In the genomic region with DNA sequence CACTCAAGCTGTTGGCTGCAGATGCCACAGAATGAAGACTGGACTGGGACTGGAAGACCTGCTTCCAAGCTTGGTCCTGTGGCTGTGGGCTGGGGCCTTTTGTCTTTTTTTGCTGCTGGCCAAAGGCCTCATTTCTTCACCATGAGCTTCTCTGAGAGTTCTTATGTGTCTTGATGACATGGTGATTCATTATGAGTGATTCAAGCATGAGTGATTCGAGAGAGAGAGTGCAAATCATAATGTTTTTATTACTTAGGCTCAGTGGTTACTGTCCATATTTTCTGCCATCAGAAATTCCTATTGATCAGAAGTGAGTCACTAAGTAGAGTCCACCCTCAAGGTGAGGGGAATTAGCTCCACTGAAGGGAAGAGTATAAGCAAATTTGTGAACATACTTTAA, we compare ENCODE assay signal across 27 cellular contexts.
DNase-seq lines count a peak whose midpoint lies in the region; ATAC-seq, FAIRE-seq and TF ChIP-seq lines count a peak whose summit lies in the region.
"Had no signal": no experiment of that assay in that cellular context is flagged by ENCODE, and none has a peak within 500 bp of the region (broad histone marks: within the 10 kb centered on the region; RNA-seq: fewer than 3 reads in every experiment).

No MANE protein-coding gene starts in this region.

- WGBS in H9 (ENCODE audit: extremely low coverage, insufficient read length, low lambda C conversion rate) = no CpG with 5 or more reads among the region's 1 CpG

- no peaks in the 10 kb centered on the region for H3K79me1 ChIP-seq in H9 (ENCODE audit: insufficient read depth, low read depth, low read length, poor library complexity, severe bottlenecking)

- no peaks in the 10 kb centered on the region for H3K36me3 ChIP-seq in bronchial epithelial cell (ENCODE audit: control insufficient read depth, insufficient read depth, low read length)

- H2BK120ac ChIP-seq in H9 (ENCODE audit: low read depth, low read length, poor library complexity, severe bottlenecking) = no peak overlapping the region

- no peak overlapping the region for H2BK5ac ChIP-seq in H9 (ENCODE audit: insufficient read length, low read length)

- H4K8ac ChIP-seq in H9 (replicated peaks; ENCODE audit: insufficient read length, low read depth, low read length) = no peak overlapping the region

- H3K14ac ChIP-seq in H9 (ENCODE audit: insufficient read depth, low read length) = no peak overlapping the region

- 0 out of 4 replicates have a peak, but pooled peaks cover 0 to 6% of the 10 kb centered on the region in 2 experiments for H3K4me1 Mint-ChIP-seq in H9
- H3K4me1 Mint-ChIP-seq: B cell, CD14-positive monocyte had no signal

- no peak overlapping the region for H3K4me3 ChIP-seq in bronchial epithelial cell (ENCODE audit: low read depth, low read length)
- H3K4me3 ChIP-seq: A549 had no signal

- no peak overlapping the region for H4K91ac ChIP-seq in H9 (ENCODE audit: insufficient read length, low read depth, low read length)

- H2BK15ac ChIP-seq in H9 (ENCODE audit: low read depth, low read length) = no peak overlapping the region

- no peak overlapping the region for H3K18ac ChIP-seq in H9 (ENCODE audit: insufficient read length, low read depth, low read length)

- H4K5ac ChIP-seq in H9 (ENCODE audit: insufficient read length, low read depth, low read length) = no peak overlapping the region

- DNase-seq in LoVo (ENCODE audit: low spot score) (peak; percentile 32), RPMI8226 (peak; percentile 48), bronchial epithelial cell (ENCODE audit: low read depth) (peak; percentile 42), non-pigmented ciliary epithelial cell (ENCODE audit: low read depth) (peak; percentile 3), H9 (no peak)
- no peak for DNase-seq in stimulated activated naive CD4-positive, alpha-beta T cell treated with Interleukin-2 at 50 U/mL for 16 hours (lab: John Stamatoyannopoulos, UW)
- DNase-seq: DMS53, EL, GF-D8, GOT3, KG1, NCI-H1417, NCI-H1694 treated with DMSO at 0.1 percent for 48 hours, NCI-H2081 treated with DMSO at 0.1 percent for 48 hours, NCI-H2171 treated with DMSO at 0.1 percent for 48 hours, NCI-H524 treated with DMSO at 0.1 percent for 48 hours, SIG-M5, SK-N-SH had no signal

- TF ChIP-seq CTCF in bronchial epithelial cell (IDR thresholded peaks at IDR 0.05; ENCODE audit: insufficient read depth, low read length, severe bottlenecking) (no peak), H9 (conservative IDR thresholded peaks at IDR 0.05) (no peak)

- H3K27me3 ChIP-seq in bronchial epithelial cell (ENCODE audit: control insufficient read depth, insufficient read depth, low read length) (no peaks in the 10 kb centered on the region), H9 (ENCODE audit: insufficient read depth, low read length) (no peaks in the 10 kb centered on the region)

- H3K23ac ChIP-seq in H9 (ENCODE audit: insufficient read length, low read depth, low read length) = no peak overlapping the region

- H3K56ac ChIP-seq in H9 (ENCODE audit: insufficient read length, low read depth, low read length) = no peak overlapping the region

- no peak overlapping the region for H3T11ph ChIP-seq in H9 (ENCODE audit: low read length)

- H2AK5ac ChIP-seq in H9 (ENCODE audit: insufficient read length, low read length) = no peak overlapping the region

- H3K4me3 Mint-ChIP-seq in H9 = no peak overlapping the region
- H3K4me3 Mint-ChIP-seq: B cell, CD14-positive monocyte had no signal

- no peak overlapping the region for H3K27ac Mint-ChIP-seq in H9
- H3K27ac Mint-ChIP-seq: B cell, CD14-positive monocyte had no signal

- no peak overlapping the region for H3K4ac ChIP-seq in H9 (ENCODE audit: low read depth, low read length)

- H4K20me1 ChIP-seq in H9 (ENCODE audit: control insufficient read depth, insufficient read depth, insufficient read length) = no peaks in the 10 kb centered on the region

- no peak overlapping the region for H3K9ac ChIP-seq in H9 (ENCODE audit: extremely low read depth, insufficient read length, low read length)
- H3K9ac ChIP-seq: SK-N-SH had no signal

- ATAC-seq in GM18867 (IDR thresholded peaks at IDR 0.05; ENCODE audit: unreplicated experiment) (no peak), GM19455 (IDR thresholded peaks at IDR 0.05; ENCODE audit: unreplicated experiment) (no peak)
- ATAC-seq: A549, HCT116 had no signal

- H2BK12ac ChIP-seq in H9 (ENCODE audit: insufficient read length, low read depth, low read length) = no peak overlapping the region

- H3K36me3 Mint-ChIP-seq in H9 (ENCODE audit: insufficient read depth in 1 of 3, low read depth in 3 of 3) = peaks cover 8 to 25% (median 14%) of the 10 kb centered on the region in 3 experiments
- H3K36me3 Mint-ChIP-seq: CD14-positive monocyte had no signal

- no peaks in the 10 kb centered on the region for H3K23me2 ChIP-seq in H9 (ENCODE audit: insufficient read length, low read depth, low read length, poor library complexity, severe bottlenecking)

- no peak overlapping the region for H3K27ac ChIP-seq in H9 (ENCODE audit: insufficient read length, low read depth, low read length)
- H3K27ac ChIP-seq: A549, RWPE1 had no signal

- no peaks in the 10 kb centered on the region for H3K4me1 ChIP-seq in H9 (ENCODE audit: insufficient read depth, low read length)
- H3K4me1 ChIP-seq: A549 had no signal

- no peaks in the 10 kb centered on the region for H3K9me3 ChIP-seq in H9 (ENCODE audit: control insufficient read depth, low read depth, low read length)
- H3K9me3 ChIP-seq: A549, SK-N-SH had no signal

- no peak overlapping the region for H2AFZ ChIP-seq in H9 (ENCODE audit: low read length)

- H3K79me2 ChIP-seq in H9 (ENCODE audit: insufficient read depth, low read length) = no peaks in the 10 kb centered on the region

- no peak overlapping the region for H3K4me2 ChIP-seq in H9 (ENCODE audit: insufficient read depth, insufficient read length, low read length)
- H3K4me2 ChIP-seq: A549, SK-N-SH had no signal

- FAIRE-seq in bronchial epithelial cell (lab: Jason Lieb, UNC) = no peak
- FAIRE-seq: A549, D721Med, HTR-8/SVneo had no signal

- H3K27me3 Mint-ChIP-seq in H9 (ENCODE audit: low read depth) = no peaks in the 10 kb centered on the region
- H3K27me3 Mint-ChIP-seq: B cell had no signal

- H2BK20ac ChIP-seq in H9 (ENCODE audit: low read depth, low read length, poor library complexity, severe bottlenecking) = no peak overlapping the region

- peaks cover 24 to 28% of the 10 kb centered on the region in 2 experiments for H3K9me3 Mint-ChIP-seq in H9

Comparison
In these comparisons a context has a peak if more than half of its experiments do, and no peak if none do; other contexts are left out.
1. DNase-seq: peak in LoVo (single experiment), RPMI8226 (single experiment), bronchial epithelial cell (single experiment) and non-pigmented ciliary epithelial cell (single experiment); none in H9 (single experiment) and stimulated activated naive CD4-positive, alpha-beta T cell treated with Interleukin-2 at 50 U/mL for 16 hours (single experiment).